24 cellular contexts compared by ENCODE assay signal in genomic region chrX:50643525-50644137, GRCh38.
DNase-seq lines count a peak whose midpoint lies in the region; ATAC-seq and TF ChIP-seq lines count a peak whose summit lies in the region.
"Had no signal": no experiment of that assay in that cellular context is flagged by ENCODE, and none has a peak within 500 bp of the region (broad histone marks: within the 10 kb centered on the region; RNA-seq: fewer than 3 reads in every experiment).

No MANE protein-coding gene starts in this region.

- H3K9me3 ChIP-seq in heart left ventricle (no peaks in the 10 kb centered on the region), lung (ENCODE audit: control insufficient read depth in 2 of 2, insufficient read depth in 1 of 2, low read length in 1 of 2) (no peaks in the 10 kb centered on the region), thyroid gland (no peaks in the 10 kb centered on the region)
- H3K9me3 ChIP-seq: BLaER1, ovary, Peyer's patch, spleen, transverse colon had no signal

- no peak overlapping the region for H3K4me3 Mint-ChIP-seq in stimulated activated naive B cell treated with anti-CD40 and anti-IgM and Interleukin-4, amounts not matched to agents 10 μg/mL and 1 μg/mL and 100 μg/mL, for 72 hours
- H3K4me3 Mint-ChIP-seq: activated CD4-positive, alpha-beta memory T cell treated with anti-CD3 and anti-CD28 coated beads for 36 hours; stimulated activated naive CD8-positive, alpha-beta T cell treated with anti-CD3 and anti-CD28 coated beads, Interleukin-15, amount 100 ng/mL, for 72 hours; T-helper 2 cell treated with Interferon-gamma antibody and Interleukin-4, amounts not matched to agents 5 μg/mL and 100 μg/mL, for 36 hours had no signal

- intact Hi-C loops in heart left ventricle (cut with DNase I) (loop anchor here in 1 of 10 donors (5.0 kb wide), 1 partner anchor 34 kb away; no protein-coding TSS in a partner anchor), thyroid gland (cut with DNase I) (no loop called here)

- H3K27me3 ChIP-seq in heart left ventricle, result no peaks in the 10 kb centered on the region
- no peaks in the 10 kb centered on the region for H3K27me3 ChIP-seq in lung (ENCODE audit: control insufficient read depth, insufficient read depth)
- no peaks in the 10 kb centered on the region for H3K27me3 ChIP-seq in thyroid gland
- H3K27me3 ChIP-seq: ovary, Peyer's patch, spleen, transverse colon had no signal

- TF ChIP-seq POLR2A in heart left ventricle (IDR thresholded peaks at IDR 0.05) (no peak), thyroid gland (IDR thresholded peaks at IDR 0.05) (no peak)

- H3K4me1 Mint-ChIP-seq in stimulated activated naive B cell treated with anti-CD40 and anti-IgM and Interleukin-4, amounts not matched to agents 10 μg/mL and 1 μg/mL and 100 μg/mL, for 72 hours, result no peaks in the 10 kb centered on the region
- H3K4me1 Mint-ChIP-seq: stimulated activated naive CD8-positive, alpha-beta T cell treated with anti-CD3 and anti-CD28 coated beads, Interleukin-15, amount 100 ng/mL, for 72 hours had no signal

- H3K27ac Mint-ChIP-seq in stimulated activated naive B cell treated with anti-CD40 and anti-IgM and Interleukin-4, amounts not matched to agents 10 μg/mL and 1 μg/mL and 100 μg/mL, for 72 hours, result no peak overlapping the region
- H3K27ac Mint-ChIP-seq: activated CD4-positive, alpha-beta memory T cell treated with anti-CD3 and anti-CD28 coated beads for 36 hours; stimulated activated naive CD8-positive, alpha-beta T cell treated with anti-CD3 and anti-CD28 coated beads, Interleukin-15, amount 100 ng/mL, for 72 hours; T-helper 2 cell treated with Interferon-gamma antibody and Interleukin-4, amounts not matched to agents 5 μg/mL and 100 μg/mL, for 36 hours had no signal

- no peak for TF ChIP-seq CTCF in heart left ventricle (IDR thresholded peaks at IDR 0.05)
- TF ChIP-seq CTCF in lung (IDR thresholded peaks at IDR 0.05; ENCODE audit: control extremely low read depth, extremely low read depth), result no peak
- TF ChIP-seq CTCF in thyroid gland (IDR thresholded peaks at IDR 0.05), result no peak

- 43 to 62% (median 47%) methylated on average over 7 of the region's 7 CpGs for WGBS in heart left ventricle, 4 donors
- WGBS in lung, 2 donors, result 43 to 45% methylated on average over 7 of the region's 7 CpGs
- 67 to 77% methylated on average over 7 of the region's 7 CpGs for WGBS in thyroid gland, 2 donors

- peak overlapping the region in 11 of 12 donors; percentile 18 to 54 (median 44) for H3K4me3 ChIP-seq in heart left ventricle
- H3K4me3 ChIP-seq in lung, result peak overlapping the region; percentile 42
- no peak overlapping the region for H3K4me3 ChIP-seq in thyroid gland (replicated peaks in 1 of 3)
- H3K4me3 ChIP-seq: BLaER1, ovary, Peyer's patch, spleen, transverse colon had no signal

- no peaks in the 10 kb centered on the region for H3K9me3 Mint-ChIP-seq in stimulated activated naive B cell treated with anti-CD40 and anti-IgM and Interleukin-4, amounts not matched to agents 10 μg/mL and 1 μg/mL and 100 μg/mL, for 72 hours
- H3K9me3 Mint-ChIP-seq: activated CD4-positive, alpha-beta memory T cell treated with anti-CD3 and anti-CD28 coated beads for 36 hours; stimulated activated naive CD8-positive, alpha-beta T cell treated with anti-CD3 and anti-CD28 coated beads, Interleukin-15, amount 100 ng/mL, for 72 hours; T-helper 2 cell treated with Interferon-gamma antibody and Interleukin-4, amounts not matched to agents 5 μg/mL and 100 μg/mL, for 36 hours had no signal

- ATAC-seq in heart left ventricle (peak; percentile 72 to 88 (median 78)), lung (ENCODE audit: insufficient read depth, low FRiP score) (no peak), HG02870 (IDR thresholded peaks at IDR 0.05; ENCODE audit: unreplicated experiment) (no peak)
- ATAC-seq in stimulated activated naive B cell treated with anti-CD40 and anti-IgM and Interleukin-4, amounts not matched to agents 10 μg/mL and 1 μg/mL and 100 μg/mL, for 72 hours (replicated peaks), result no peak
- ATAC-seq: stimulated activated naive CD8-positive, alpha-beta T cell treated with anti-CD3 and anti-CD28 coated beads, Interleukin-15, amount 100 ng/mL, for 72 hours had no signal

- H3K4me1 ChIP-seq in heart left ventricle (peaks cover 0 to 23% (median 10%) of the 10 kb centered on the region in 12 donors), lung (ENCODE audit: control insufficient read depth in 2 of 2, insufficient read depth in 2 of 2, low read length in 2 of 2) (peaks cover 0 to 2% of the 10 kb centered on the region in 2 donors), thyroid gland (no peaks in the 10 kb centered on the region)
- H3K4me1 ChIP-seq: BLaER1, Peyer's patch, spleen, transverse colon had no signal

- DNase-seq in dermis microvascular lymphatic vessel endothelial cell (ENCODE audit: low read depth in 2 of 2) (peak; percentile 38 to 90), heart left ventricle (peak in 4 of 5 donors; percentile 47 to 66 (median 56)), lung (ENCODE audit: low spot score) (no peak), thyroid gland (peak; percentile 1 to 2), RPMI8226 (no peak)
- no peak for DNase-seq in stimulated activated naive B cell treated with anti-CD40 and anti-IgM and Interleukin-4, amounts not matched to agents 10 μg/mL and 1 μg/mL and 100 μg/mL, for 72 hours
- DNase-seq: activated CD4-positive, alpha-beta memory T cell treated with anti-CD3 and anti-CD28 coated beads for 36 hours; activated CD4-positive, alpha-beta T cell treated with anti-CD3 and anti-CD28 coated beads for 1 hour; activated CD8-positive, alpha-beta memory T cell treated with anti-CD3 and anti-CD28 coated beads, Interleukin-2, amount 50 U/mL, for 4 hours; activated naive CD4-positive, alpha-beta T cell; DMS 273 treated with DMSO at 0.1 percent for 48 hours; Karpas-422; mesenchymal stem cell; NCI-H1930; ovary; Peyer's patch; spleen; stimulated activated CD4-positive, alpha-beta T cell treated with anti-CD3 and anti-CD28 coated beads, Interleukin-2, amount 100 ng/mL, for 24 hours; stimulated activated CD8-positive, alpha-beta memory T cell treated with anti-CD3 and anti-CD28 coated beads, Interleukin-4, amount 100 ng/mL, for 48 hours; stimulated activated naive CD8-positive, alpha-beta T cell treated with anti-CD3 and anti-CD28 coated beads, Interleukin-15, amount 100 ng/mL, for 72 hours; transverse colon had no signal

- H3K27me3 Mint-ChIP-seq in stimulated activated naive B cell treated with anti-CD40 and anti-IgM and Interleukin-4, amounts not matched to agents 10 μg/mL and 1 μg/mL and 100 μg/mL, for 72 hours, result peaks cover 0 to 5% of the 10 kb centered on the region in 2 donors
- H3K27me3 Mint-ChIP-seq: activated CD4-positive, alpha-beta memory T cell treated with anti-CD3 and anti-CD28 coated beads for 36 hours; stimulated activated naive CD8-positive, alpha-beta T cell treated with anti-CD3 and anti-CD28 coated beads, Interleukin-15, amount 100 ng/mL, for 72 hours had no signal

- no peaks in the 10 kb centered on the region for H3K36me3 ChIP-seq in heart left ventricle
- H3K36me3 ChIP-seq in lung (ENCODE audit: control insufficient read depth in 2 of 2, insufficient read depth in 2 of 2, low read length in 2 of 2), result no peaks in the 10 kb centered on the region
- H3K36me3 ChIP-seq in thyroid gland, result no peaks in the 10 kb centered on the region
- H3K36me3 ChIP-seq: BLaER1, ovary, Peyer's patch, spleen, transverse colon had no signal

- no peaks in the 10 kb centered on the region for H3K36me3 Mint-ChIP-seq in stimulated activated naive B cell treated with anti-CD40 and anti-IgM and Interleukin-4, amounts not matched to agents 10 μg/mL and 1 μg/mL and 100 μg/mL, for 72 hours
- H3K36me3 Mint-ChIP-seq: activated CD4-positive, alpha-beta memory T cell treated with anti-CD3 and anti-CD28 coated beads for 36 hours had no signal

- H3K27ac ChIP-seq in heart left ventricle (peak overlapping the region; percentile 33 to 76 (median 58)), lung (ENCODE audit: low read depth in 1 of 2, low read length in 1 of 2) (peak overlapping the region; percentile 72 to 84), thyroid gland (no peak overlapping the region)
- H3K27ac ChIP-seq: BLaER1, ovary, Peyer's patch, spleen, transverse colon had no signal

Comparison
In these comparisons a context has a peak if more than half of its experiments do, and no peak if none do; other contexts are left out.
1. DNase-seq: peak in dermis microvascular lymphatic vessel endothelial cell (2 of 2), heart left ventricle (4 of 5) and thyroid gland (2 of 2); none in lung (single experiment), RPMI8226 (single experiment) and stimulated activated naive B cell treated with anti-CD40 and anti-IgM and Interleukin-4, amounts not matched to agents 10 μg/mL and 1 μg/mL and 100 μg/mL, for 72 hours (single experiment).
2. ATAC-seq: peak in heart left ventricle (4 of 4); none in lung (single experiment), HG02870 (single experiment) and stimulated activated naive B cell treated with anti-CD40 and anti-IgM and Interleukin-4, amounts not matched to agents 10 μg/mL and 1 μg/mL and 100 μg/mL, for 72 hours (0 of 2).
3. H3K27ac ChIP-seq: peak in heart left ventricle (12 of 12) and lung (2 of 2); none in thyroid gland (0 of 3).
4. H3K4me3 ChIP-seq: peak in heart left ventricle (11 of 12) and lung (single experiment); none in thyroid gland (0 of 3).